25 cellular contexts compared by ENCODE assay signal in genomic region chr2:128573116-128573515, GRCh38.
DNase-seq lines count a peak whose midpoint lies in the region; ATAC-seq and TF ChIP-seq lines count a peak whose summit lies in the region.
"Had no signal": no experiment of that assay in that cellular context is flagged by ENCODE, and none has a peak within 500 bp of the region (broad histone marks: within the 10 kb centered on the region; RNA-seq: fewer than 3 reads in every experiment).

No MANE protein-coding gene starts in this region.

- H3K4me3 Mint-ChIP-seq in activated CD8-positive, alpha-beta memory T cell treated with anti-CD3 and anti-CD28 coated beads, Interleukin-2, amount 10 ng/mL, durations not matched to agents 7 days and 5 days, result no peak overlapping the region
- no peak overlapping the region for H3K4me3 Mint-ChIP-seq in stimulated activated effector memory CD8-positive, alpha-beta T cell treated with anti-CD3 and anti-CD28 coated beads, Interleukin-12 subunit alpha, Interleukin-12 subunit beta, amount 100 ng/mL, for 72 hours
- no peak overlapping the region for H3K4me3 Mint-ChIP-seq in stimulated activated naive CD8-positive, alpha-beta T cell treated with anti-CD3 and anti-CD28 coated beads, Interleukin-15, amount 100 ng/mL, for 72 hours
- H3K4me3 Mint-ChIP-seq: CD4-positive, alpha-beta memory T cell had no signal

- peak; percentile 7 for DNase-seq in activated CD8-positive, alpha-beta memory T cell treated with anti-CD3 and anti-CD28 coated beads, Interleukin-2, amount 10 ng/mL, durations not matched to agents 7 days and 5 days
- no peak for DNase-seq in activated CD8-positive, alpha-beta memory T cell treated with anti-CD3 and anti-CD28 coated beads, Interleukin-2, amount 50 U/mL, for 4 hours
- peak; percentile 14 for DNase-seq in H7
- DNase-seq in left ventricle myocardium inferior, result no peak
- DNase-seq in stimulated activated effector memory CD8-positive, alpha-beta T cell treated with anti-CD3 and anti-CD28 coated beads, Interleukin-12 subunit alpha, Interleukin-12 subunit beta, amount 100 ng/mL, for 72 hours (ENCODE audit: low spot score in 2 of 2), result no peak
- DNase-seq in lower lobe of right lung, result no peak
- no peak for DNase-seq in activated gamma-delta T cell (lab: John Stamatoyannopoulos, UW)
- no peak for DNase-seq in stimulated activated naive CD8-positive, alpha-beta T cell treated with anti-CD3 and anti-CD28 coated beads, Interleukin-15, amount 100 ng/mL, for 72 hours
- DNase-seq: AML-193; C1 segment of cervical spinal cord; CD4-positive, alpha-beta memory T cell; COR-L47; DMS53; GOT3; IMR-90; NCI-H1048; NCI-H1417; NCI-H1694 treated with DMSO at 0.1 percent for 48 hours; NCI-H2081; NCI-H2227 treated with DMSO at 0.1 percent for 48 hours; NCI-H69; RPMI8226; SHP77 treated with DMSO at 0.1 percent for 48 hours had no signal

- TF ChIP-seq CTCF in left ventricle myocardium inferior (IDR thresholded peaks at IDR 0.05; ENCODE audit: borderline replicate concordance) (peak; percentile 20), lower lobe of right lung (IDR thresholded peaks at IDR 0.05) (no peak)

- no peaks in the 10 kb centered on the region for H3K36me3 Mint-ChIP-seq in activated CD8-positive, alpha-beta memory T cell treated with anti-CD3 and anti-CD28 coated beads, Interleukin-2, amount 10 ng/mL, durations not matched to agents 7 days and 5 days
- no peaks in the 10 kb centered on the region for H3K36me3 Mint-ChIP-seq in stimulated activated effector memory CD8-positive, alpha-beta T cell treated with anti-CD3 and anti-CD28 coated beads, Interleukin-12 subunit alpha, Interleukin-12 subunit beta, amount 100 ng/mL, for 72 hours
- H3K36me3 Mint-ChIP-seq: CD4-positive, alpha-beta memory T cell had no signal

- H3K9me3 Mint-ChIP-seq in activated CD8-positive, alpha-beta memory T cell treated with anti-CD3 and anti-CD28 coated beads, Interleukin-2, amount 10 ng/mL, durations not matched to agents 7 days and 5 days (ENCODE audit: low read depth), result no peaks in the 10 kb centered on the region
- H3K9me3 Mint-ChIP-seq in stimulated activated effector memory CD8-positive, alpha-beta T cell treated with anti-CD3 and anti-CD28 coated beads, Interleukin-12 subunit alpha, Interleukin-12 subunit beta, amount 100 ng/mL, for 72 hours, result no peaks in the 10 kb centered on the region
- no peaks in the 10 kb centered on the region for H3K9me3 Mint-ChIP-seq in stimulated activated naive CD8-positive, alpha-beta T cell treated with anti-CD3 and anti-CD28 coated beads, Interleukin-15, amount 100 ng/mL, for 72 hours
- H3K9me3 Mint-ChIP-seq: CD4-positive, alpha-beta memory T cell had no signal

- intact Hi-C loops in left ventricle myocardium inferior (cut with micrococcal nuclease) (no loop called here), lower lobe of right lung (cut with DNase I) (no loop called here)

- CTCF ChIA-PET in activated CD8-positive, alpha-beta memory T cell treated with anti-CD3 and anti-CD28 coated beads, Interleukin-2, amount 10 ng/mL, durations not matched to agents 7 days and 5 days (lab: Charles Lee), result no interaction called here

- no peak overlapping the region for H3K27ac Mint-ChIP-seq in activated CD8-positive, alpha-beta memory T cell treated with anti-CD3 and anti-CD28 coated beads, Interleukin-2, amount 10 ng/mL, durations not matched to agents 7 days and 5 days
- peak overlapping the region; percentile 46 for H3K27ac Mint-ChIP-seq in stimulated activated effector memory CD8-positive, alpha-beta T cell treated with anti-CD3 and anti-CD28 coated beads, Interleukin-12 subunit alpha, Interleukin-12 subunit beta, amount 100 ng/mL, for 72 hours
- peak overlapping the region in 1 of 2 donors; percentile 31 for H3K27ac Mint-ChIP-seq in stimulated activated naive CD8-positive, alpha-beta T cell treated with anti-CD3 and anti-CD28 coated beads, Interleukin-15, amount 100 ng/mL, for 72 hours
- H3K27ac Mint-ChIP-seq: CD4-positive, alpha-beta memory T cell had no signal

- H3K4me1 ChIP-seq in left ventricle myocardium inferior (no peaks in the 10 kb centered on the region), lower lobe of right lung (no peaks in the 10 kb centered on the region)

- H3K9me3 ChIP-seq in left ventricle myocardium inferior (replicated peaks), result no peaks in the 10 kb centered on the region
- H3K9me3 ChIP-seq in lower lobe of right lung, result no peaks in the 10 kb centered on the region

- peaks cover 24% of the 10 kb centered on the region for H3K27me3 Mint-ChIP-seq in activated CD8-positive, alpha-beta memory T cell treated with anti-CD3 and anti-CD28 coated beads, Interleukin-2, amount 10 ng/mL, durations not matched to agents 7 days and 5 days
- peaks cover 12% of the 10 kb centered on the region for H3K27me3 Mint-ChIP-seq in stimulated activated naive CD8-positive, alpha-beta T cell treated with anti-CD3 and anti-CD28 coated beads, Interleukin-15, amount 100 ng/mL, for 72 hours

- ATAC-seq in activated CD8-positive, alpha-beta memory T cell treated with anti-CD3 and anti-CD28 coated beads, Interleukin-2, amount 10 ng/mL, durations not matched to agents 7 days and 5 days, result no peak
- ATAC-seq in stimulated activated effector memory CD8-positive, alpha-beta T cell treated with anti-CD3 and anti-CD28 coated beads, Interleukin-12 subunit alpha, Interleukin-12 subunit beta, amount 100 ng/mL, for 72 hours, result peak; percentile 31
- no peak for ATAC-seq in lower lobe of right lung
- no peak for ATAC-seq in stimulated activated naive CD8-positive, alpha-beta T cell treated with anti-CD3 and anti-CD28 coated beads, Interleukin-15, amount 100 ng/mL, for 72 hours
- ATAC-seq: HCT116 had no signal

- H3K27ac ChIP-seq in left ventricle myocardium inferior (replicated peaks) (no peak overlapping the region), lower lobe of right lung (no peak overlapping the region)
- H3K27ac ChIP-seq: KMS-11 had no signal

- no peaks in the 10 kb centered on the region for H3K4me1 Mint-ChIP-seq in activated CD8-positive, alpha-beta memory T cell treated with anti-CD3 and anti-CD28 coated beads, Interleukin-2, amount 10 ng/mL, durations not matched to agents 7 days and 5 days
- H3K4me1 Mint-ChIP-seq in stimulated activated effector memory CD8-positive, alpha-beta T cell treated with anti-CD3 and anti-CD28 coated beads, Interleukin-12 subunit alpha, Interleukin-12 subunit beta, amount 100 ng/mL, for 72 hours, result no peaks in the 10 kb centered on the region
- no peaks in the 10 kb centered on the region for H3K4me1 Mint-ChIP-seq in stimulated activated naive CD8-positive, alpha-beta T cell treated with anti-CD3 and anti-CD28 coated beads, Interleukin-15, amount 100 ng/mL, for 72 hours
- H3K4me1 Mint-ChIP-seq: CD4-positive, alpha-beta memory T cell had no signal

- no peak overlapping the region for H3K4me3 ChIP-seq in H7 (ENCODE audit: insufficient read depth, low read depth, low read length)
- no peak overlapping the region for H3K4me3 ChIP-seq in left ventricle myocardium inferior
- no peak overlapping the region for H3K4me3 ChIP-seq in lower lobe of right lung

- H3K27me3 ChIP-seq in H7 (ENCODE audit: control insufficient read depth, insufficient read depth, low read length), result no peaks in the 10 kb centered on the region
- no peaks in the 10 kb centered on the region for H3K27me3 ChIP-seq in left ventricle myocardium inferior (ENCODE audit: low read depth)
- no peaks in the 10 kb centered on the region for H3K27me3 ChIP-seq in lower lobe of right lung (ENCODE audit: low read depth)

- H3K36me3 ChIP-seq in H7 (replicated peaks; ENCODE audit: control insufficient read depth, insufficient read depth, low read length) (no peaks in the 10 kb centered on the region), left ventricle myocardium inferior (no peaks in the 10 kb centered on the region), lower lobe of right lung (no peaks in the 10 kb centered on the region)

Comparison
In these comparisons a context has a peak if more than half of its experiments do, and no peak if none do; other contexts are left out.
1. DNase-seq: peak in activated CD8-positive, alpha-beta memory T cell treated with anti-CD3 and anti-CD28 coated beads, Interleukin-2, amount 10 ng/mL, durations not matched to agents 7 days and 5 days (single experiment) and H7 (single experiment); none in activated CD8-positive, alpha-beta memory T cell treated with anti-CD3 and anti-CD28 coated beads, Interleukin-2, amount 50 U/mL, for 4 hours (single experiment), left ventricle myocardium inferior (single experiment), stimulated activated effector memory CD8-positive, alpha-beta T cell treated with anti-CD3 and anti-CD28 coated beads, Interleukin-12 subunit alpha, Interleukin-12 subunit beta, amount 100 ng/mL, for 72 hours (0 of 2), lower lobe of right lung (single experiment), activated gamma-delta T cell (single experiment) and stimulated activated naive CD8-positive, alpha-beta T cell treated with anti-CD3 and anti-CD28 coated beads, Interleukin-15, amount 100 ng/mL, for 72 hours (0 of 2).